13 cellular contexts compared by ENCODE assay signal in the genomic region with DNA sequence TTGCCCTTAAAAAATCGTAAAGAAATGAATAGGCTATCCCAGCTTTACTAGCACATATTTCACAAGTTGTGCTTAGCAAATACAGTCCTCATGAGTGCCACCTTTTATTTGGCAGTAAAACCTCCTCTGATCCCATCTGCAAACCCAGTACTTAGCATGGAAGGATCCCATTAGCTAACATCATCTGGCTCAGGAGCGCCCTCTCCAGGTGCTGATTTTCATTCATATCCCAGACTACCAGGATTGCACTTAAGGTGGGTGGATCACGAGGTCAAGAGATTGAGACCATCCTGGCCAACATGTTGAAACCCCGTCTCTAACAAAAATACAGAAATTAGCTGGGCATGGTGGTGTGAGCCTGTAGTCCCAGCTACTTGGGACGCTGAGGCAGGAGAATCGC.
DNase-seq lines count a peak whose midpoint lies in the region; ATAC-seq and TF ChIP-seq lines count a peak whose summit lies in the region.
"Had no signal": no experiment of that assay in that cellular context is flagged by ENCODE, and none has a peak within 500 bp of the region (broad histone marks: within the 10 kb centered on the region; RNA-seq: fewer than 3 reads in every experiment).

No MANE protein-coding gene starts in this region.

- TF ChIP-seq CTCF in DND-41 (IDR thresholded peaks at IDR 0.05; ENCODE audit: borderline replicate concordance, extremely low read depth, low read length, poor library complexity, severe bottlenecking) (peak; percentile 38), LNCaP clone FGC (IDR thresholded peaks at IDR 0.05; ENCODE audit: control insufficient read depth, extremely low read depth, insufficient read depth) (peak; percentile 38; the same call in 1 of the 2 replicates)

- no peaks in the 10 kb centered on the region for H3K9me3 ChIP-seq in DND-41 (ENCODE audit: insufficient read depth, low read length, severe bottlenecking)
- H3K9me3 ChIP-seq: right atrium auricular region, transverse colon had no signal

- no peaks in the 10 kb centered on the region for H3K4me1 ChIP-seq in DND-41 (ENCODE audit: insufficient read depth, low read length)
- H3K4me1 ChIP-seq: right atrium auricular region, transverse colon had no signal

- H4K20me1 ChIP-seq in DND-41 (ENCODE audit: insufficient read depth, low read length) = no peaks in the 10 kb centered on the region

- H3K36me3 ChIP-seq in DND-41 (ENCODE audit: insufficient read depth, low read length) = no peaks in the 10 kb centered on the region
- H3K36me3 ChIP-seq: right atrium auricular region, transverse colon had no signal

- DNase-seq in 8988T (peak; percentile 33), DND-41 (peak; percentile 19), LNCaP clone FGC (ENCODE audit: low read depth) (peak; percentile 31), cerebellar cortex (ENCODE audit: low spot score) (peak; percentile 14), NCI-H1092 (lab: John Stamatoyannopoulos, UW) (no peak), Ammon's horn (ENCODE audit: low spot score) (no peak), hepatic stellate cell (ENCODE audit: low spot score) (no peak)
- no peak for DNase-seq in stimulated activated CD4-positive, alpha-beta T cell treated with anti-CD3 and anti-CD28 coated beads, Interleukin-4, amount 100 ng/mL, for 1 hour
- DNase-seq: aorta, MV-4-11, NCI-H774, transverse colon had no signal

- no peak for ATAC-seq in DND-41 (ENCODE audit: insufficient read depth, low read depth)

- no peak overlapping the region for H3K4me3 ChIP-seq in DND-41 (ENCODE audit: low read depth in 1 of 2, low read length in 2 of 2)
- H3K4me3 ChIP-seq in LNCaP clone FGC (ENCODE audit: low read depth, low read length) = no peak overlapping the region
- H3K4me3 ChIP-seq: right atrium auricular region, transverse colon had no signal

- H3K27ac ChIP-seq in DND-41 (ENCODE audit: low read length) = no peak overlapping the region
- H3K27ac ChIP-seq: right atrium auricular region, transverse colon had no signal

- H3K79me2 ChIP-seq in DND-41 (ENCODE audit: insufficient read depth, low read length) = no peaks in the 10 kb centered on the region

- H3K4me2 ChIP-seq in DND-41 (ENCODE audit: insufficient read depth, low read length) = no peak overlapping the region

- peaks cover 4% of the 10 kb centered on the region for H3K27me3 ChIP-seq in DND-41 (ENCODE audit: insufficient read depth, low read length, poor library complexity)
- H3K27me3 ChIP-seq: right atrium auricular region, transverse colon had no signal

- no peak overlapping the region for H2AFZ ChIP-seq in DND-41 (ENCODE audit: low read depth, low read length)

- H3K9ac ChIP-seq in DND-41 (ENCODE audit: low read depth, low read length) = no peak overlapping the region

Comparison
In these comparisons a context has a peak if more than half of its experiments do, and no peak if none do; other contexts are left out.
1. DNase-seq: peak in 8988T (single experiment), DND-41 (single experiment), LNCaP clone FGC (single experiment) and cerebellar cortex (single experiment); none in NCI-H1092 (single experiment), Ammon's horn (single experiment), hepatic stellate cell (single experiment) and stimulated activated CD4-positive, alpha-beta T cell treated with anti-CD3 and anti-CD28 coated beads, Interleukin-4, amount 100 ng/mL, for 1 hour (single experiment).